Comparison of ENCODE assay signal across 1 cellular context in genomic region chr16:89005201-89006035, GRCh38.
TF ChIP-seq lines count a peak whose summit lies in the region.

No MANE protein-coding gene starts in this region.

TF ChIP-seq in H1, 55 proteins besides CTCF, POLR2A, EP300 and RAD21:
- TF ChIP-seq CTBP2 (IDR thresholded peaks at IDR 0.05; ENCODE audit: borderline replicate concordance, insufficient read depth, insufficient read length, low read length) (no peak), JUN (IDR thresholded peaks at IDR 0.05; ENCODE audit: low read depth, low read length) (no peak), CHD1 (IDR thresholded peaks at IDR 0.05; ENCODE audit: low read depth, low read length) (no peak), GTF2F1 (IDR thresholded peaks at IDR 0.05; ENCODE audit: borderline replicate concordance, low read depth, low read length) (no peak), TEAD4 (IDR thresholded peaks at IDR 0.05; ENCODE audit: low read depth, low read length) (no peak), SIRT6 (IDR thresholded peaks at IDR 0.05; ENCODE audit: low read length) (no peak), POLR2AphosphoS5 (IDR thresholded peaks at IDR 0.05; ENCODE audit: low read depth, low read length) (no peak), BCL11A (IDR thresholded peaks at IDR 0.05; ENCODE audit: low read depth in 2 of 2, low read length in 2 of 2) (no peak), CHD7 (IDR thresholded peaks at IDR 0.05; ENCODE audit: insufficient replicate concordance, low read length) (no peak), MAX (IDR thresholded peaks at IDR 0.05) (no peak), EGR1 (IDR thresholded peaks at IDR 0.05; ENCODE audit: borderline replicate concordance, low read depth, low read length) (peak; percentile 96), SP4 (IDR thresholded peaks at IDR 0.05; ENCODE audit: low read length) (no peak), FOSL1 (IDR thresholded peaks at IDR 0.05; ENCODE audit: insufficient read depth, low read depth, low read length) (peak; percentile 69; the same call in 1 of the 2 replicates)
